Comparison of ENCODE assay signal across 1 cellular context in the genomic region with DNA sequence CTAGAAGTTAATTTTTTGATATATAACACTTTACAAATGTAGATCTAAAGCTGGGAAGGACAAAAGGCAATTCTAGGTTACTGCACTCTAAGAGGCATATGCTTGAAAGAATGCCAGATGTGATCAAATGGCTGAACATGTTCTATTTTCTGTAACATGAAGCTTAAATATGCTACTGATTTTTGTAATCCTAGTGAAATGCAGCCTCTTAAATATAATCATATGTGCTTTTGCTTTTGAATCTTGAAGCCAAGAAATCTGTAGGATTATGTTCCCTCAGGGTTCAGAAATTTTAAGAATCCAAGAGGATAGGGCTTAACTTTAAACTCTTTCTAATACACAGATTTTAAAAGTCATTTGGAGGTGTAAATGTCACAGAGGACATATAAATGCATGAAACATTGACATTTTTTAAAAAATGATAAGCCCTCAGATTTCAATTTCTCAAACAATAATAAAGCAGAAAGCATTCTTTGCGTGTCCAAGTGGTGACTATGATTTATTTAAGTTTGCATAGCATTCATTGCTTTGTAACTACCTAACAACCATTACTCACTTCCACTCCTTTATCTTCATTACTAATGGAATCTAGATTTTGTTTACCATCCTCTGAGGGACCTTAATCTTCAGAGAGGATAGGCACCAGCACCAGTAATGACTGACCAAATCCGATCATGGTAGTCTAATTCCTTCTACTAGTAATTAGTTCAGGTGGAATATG.
TF ChIP-seq lines count a peak whose summit lies in the region.

No MANE protein-coding gene starts in this region.

TF ChIP-seq in SK-N-SH, 30 proteins besides CTCF, POLR2A, EP300 and RAD21 (continued from another document):
- TF ChIP-seq, protein P1, sequence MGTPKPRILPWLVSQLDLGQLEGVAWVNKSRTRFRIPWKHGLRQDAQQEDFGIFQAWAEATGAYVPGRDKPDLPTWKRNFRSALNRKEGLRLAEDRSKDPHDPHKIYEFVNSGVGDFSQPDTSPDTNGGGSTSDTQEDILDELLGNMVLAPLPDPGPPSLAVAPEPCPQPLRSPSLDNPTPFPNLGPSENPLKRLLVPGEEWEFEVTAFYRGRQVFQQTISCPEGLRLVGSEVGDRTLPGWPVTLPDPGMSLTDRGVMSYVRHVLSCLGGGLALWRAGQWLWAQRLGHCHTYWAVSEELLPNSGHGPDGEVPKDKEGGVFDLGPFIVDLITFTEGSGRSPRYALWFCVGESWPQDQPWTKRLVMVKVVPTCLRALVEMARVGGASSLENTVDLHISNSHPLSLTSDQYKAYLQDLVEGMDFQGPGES (IDR thresholded peaks at IDR 0.05; ENCODE audit: low read depth, low read length) = no peak
- no peak for TF ChIP-seq RFX5 (IDR thresholded peaks at IDR 0.05; ENCODE audit: low read length)
- TF ChIP-seq, protein P2, sequence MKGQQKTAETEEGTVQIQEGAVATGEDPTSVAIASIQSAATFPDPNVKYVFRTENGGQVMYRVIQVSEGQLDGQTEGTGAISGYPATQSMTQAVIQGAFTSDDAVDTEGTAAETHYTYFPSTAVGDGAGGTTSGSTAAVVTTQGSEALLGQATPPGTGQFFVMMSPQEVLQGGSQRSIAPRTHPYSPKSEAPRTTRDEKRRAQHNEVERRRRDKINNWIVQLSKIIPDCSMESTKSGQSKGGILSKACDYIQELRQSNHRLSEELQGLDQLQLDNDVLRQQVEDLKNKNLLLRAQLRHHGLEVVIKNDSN (IDR thresholded peaks at IDR 0.05; ENCODE audit: borderline replicate concordance, low read depth) = no peak
- TF ChIP-seq, protein P3, sequence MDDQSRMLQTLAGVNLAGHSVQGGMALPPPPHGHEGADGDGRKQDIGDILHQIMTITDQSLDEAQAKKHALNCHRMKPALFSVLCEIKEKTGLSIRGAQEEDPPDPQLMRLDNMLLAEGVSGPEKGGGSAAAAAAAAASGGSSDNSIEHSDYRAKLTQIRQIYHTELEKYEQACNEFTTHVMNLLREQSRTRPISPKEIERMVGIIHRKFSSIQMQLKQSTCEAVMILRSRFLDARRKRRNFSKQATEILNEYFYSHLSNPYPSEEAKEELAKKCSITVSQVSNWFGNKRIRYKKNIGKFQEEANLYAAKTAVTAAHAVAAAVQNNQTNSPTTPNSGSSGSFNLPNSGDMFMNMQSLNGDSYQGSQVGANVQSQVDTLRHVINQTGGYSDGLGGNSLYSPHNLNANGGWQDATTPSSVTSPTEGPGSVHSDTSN (IDR thresholded peaks at IDR 0.05) = peak; percentile 86
- TF ChIP-seq, protein P4, sequence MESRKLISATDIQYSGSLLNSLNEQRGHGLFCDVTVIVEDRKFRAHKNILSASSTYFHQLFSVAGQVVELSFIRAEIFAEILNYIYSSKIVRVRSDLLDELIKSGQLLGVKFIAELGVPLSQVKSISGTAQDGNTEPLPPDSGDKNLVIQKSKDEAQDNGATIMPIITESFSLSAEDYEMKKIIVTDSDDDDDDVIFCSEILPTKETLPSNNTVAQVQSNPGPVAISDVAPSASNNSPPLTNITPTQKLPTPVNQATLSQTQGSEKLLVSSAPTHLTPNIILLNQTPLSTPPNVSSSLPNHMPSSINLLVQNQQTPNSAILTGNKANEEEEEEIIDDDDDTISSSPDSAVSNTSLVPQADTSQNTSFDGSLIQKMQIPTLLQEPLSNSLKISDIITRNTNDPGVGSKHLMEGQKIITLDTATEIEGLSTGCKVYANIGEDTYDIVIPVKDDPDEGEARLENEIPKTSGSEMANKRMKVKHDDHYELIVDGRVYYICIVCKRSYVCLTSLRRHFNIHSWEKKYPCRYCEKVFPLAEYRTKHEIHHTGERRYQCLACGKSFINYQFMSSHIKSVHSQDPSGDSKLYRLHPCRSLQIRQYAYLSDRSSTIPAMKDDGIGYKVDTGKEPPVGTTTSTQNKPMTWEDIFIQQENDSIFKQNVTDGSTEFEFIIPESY (IDR thresholded peaks at IDR 0.05; ENCODE audit: borderline replicate concordance, low read depth) = no peak
- TF ChIP-seq RXRA (IDR thresholded peaks at IDR 0.05; ENCODE audit: borderline replicate concordance, low read depth) = peak; percentile 52
- TF ChIP-seq, protein P5, sequence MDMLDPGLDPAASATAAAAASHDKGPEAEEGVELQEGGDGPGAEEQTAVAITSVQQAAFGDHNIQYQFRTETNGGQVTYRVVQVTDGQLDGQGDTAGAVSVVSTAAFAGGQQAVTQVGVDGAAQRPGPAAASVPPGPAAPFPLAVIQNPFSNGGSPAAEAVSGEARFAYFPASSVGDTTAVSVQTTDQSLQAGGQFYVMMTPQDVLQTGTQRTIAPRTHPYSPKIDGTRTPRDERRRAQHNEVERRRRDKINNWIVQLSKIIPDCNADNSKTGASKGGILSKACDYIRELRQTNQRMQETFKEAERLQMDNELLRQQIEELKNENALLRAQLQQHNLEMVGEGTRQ (IDR thresholded peaks at IDR 0.05; ENCODE audit: borderline replicate concordance, low read depth, low read length) = no peak
- no peak for TF ChIP-seq RCOR1 (IDR thresholded peaks at IDR 0.05; ENCODE audit: low read length)
- TF ChIP-seq CHD2 (IDR thresholded peaks at IDR 0.05; ENCODE audit: low read length, partially characterized antibody) = no peak
- no peak for TF ChIP-seq MXI1 (IDR thresholded peaks at IDR 0.05; ENCODE audit: low read depth, low read length)
- TF ChIP-seq, protein P6, sequence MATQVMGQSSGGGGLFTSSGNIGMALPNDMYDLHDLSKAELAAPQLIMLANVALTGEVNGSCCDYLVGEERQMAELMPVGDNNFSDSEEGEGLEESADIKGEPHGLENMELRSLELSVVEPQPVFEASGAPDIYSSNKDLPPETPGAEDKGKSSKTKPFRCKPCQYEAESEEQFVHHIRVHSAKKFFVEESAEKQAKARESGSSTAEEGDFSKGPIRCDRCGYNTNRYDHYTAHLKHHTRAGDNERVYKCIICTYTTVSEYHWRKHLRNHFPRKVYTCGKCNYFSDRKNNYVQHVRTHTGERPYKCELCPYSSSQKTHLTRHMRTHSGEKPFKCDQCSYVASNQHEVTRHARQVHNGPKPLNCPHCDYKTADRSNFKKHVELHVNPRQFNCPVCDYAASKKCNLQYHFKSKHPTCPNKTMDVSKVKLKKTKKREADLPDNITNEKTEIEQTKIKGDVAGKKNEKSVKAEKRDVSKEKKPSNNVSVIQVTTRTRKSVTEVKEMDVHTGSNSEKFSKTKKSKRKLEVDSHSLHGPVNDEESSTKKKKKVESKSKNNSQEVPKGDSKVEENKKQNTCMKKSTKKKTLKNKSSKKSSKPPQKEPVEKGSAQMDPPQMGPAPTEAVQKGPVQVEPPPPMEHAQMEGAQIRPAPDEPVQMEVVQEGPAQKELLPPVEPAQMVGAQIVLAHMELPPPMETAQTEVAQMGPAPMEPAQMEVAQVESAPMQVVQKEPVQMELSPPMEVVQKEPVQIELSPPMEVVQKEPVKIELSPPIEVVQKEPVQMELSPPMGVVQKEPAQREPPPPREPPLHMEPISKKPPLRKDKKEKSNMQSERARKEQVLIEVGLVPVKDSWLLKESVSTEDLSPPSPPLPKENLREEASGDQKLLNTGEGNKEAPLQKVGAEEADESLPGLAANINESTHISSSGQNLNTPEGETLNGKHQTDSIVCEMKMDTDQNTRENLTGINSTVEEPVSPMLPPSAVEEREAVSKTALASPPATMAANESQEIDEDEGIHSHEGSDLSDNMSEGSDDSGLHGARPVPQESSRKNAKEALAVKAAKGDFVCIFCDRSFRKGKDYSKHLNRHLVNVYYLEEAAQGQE (IDR thresholded peaks at IDR 0.05; ENCODE audit: low read depth, low read length) = no peak
- no peak for TF ChIP-seq EZH2phosphoT487 (IDR thresholded peaks at IDR 0.05; ENCODE audit: borderline replicate concordance, low read depth)
- no peak for TF ChIP-seq NRF1 (IDR thresholded peaks at IDR 0.05; ENCODE audit: low read depth, low read length)
- TF ChIP-seq POLR2AphosphoS5 (IDR thresholded peaks at IDR 0.05; ENCODE audit: low read depth, low read length) = peak; percentile 13; the same call in 1 of the 2 replicates
- TF ChIP-seq NFIC (IDR thresholded peaks at IDR 0.05; ENCODE audit: borderline replicate concordance) = peak; percentile 70; the same call in 1 of the 2 replicates
- no peak; the same call in 1 of the 2 replicates for TF ChIP-seq MEF2A (IDR thresholded peaks at IDR 0.05; ENCODE audit: borderline replicate concordance, low read depth)
